10 cellular contexts compared by ENCODE assay signal in genomic region chr11:86274503-86274902, GRCh38. TPM values are rescaled to one million over a fixed set of nuclear protein-coding genes. Genes with fewer than 3 reads are reported as not detected.
DNase-seq lines count a peak whose midpoint lies in the region; ATAC-seq and TF ChIP-seq lines count a peak whose summit lies in the region.
"Had no signal": no experiment of that assay in that cellular context is flagged by ENCODE, and none has a peak within 500 bp of the region (broad histone marks: within the 10 kb centered on the region; RNA-seq: fewer than 3 reads in every experiment).

No MANE protein-coding gene starts in this region.

- H3K27me3 Mint-ChIP-seq in stimulated activated naive CD8-positive, alpha-beta T cell treated with anti-CD3 and anti-CD28 coated beads, Interleukin-15, Interleukin-2, amounts not matched to agents 100 ng/mL and 50 ng/mL, for 24 hours: no peaks in the 10 kb centered on the region
- H3K27me3 Mint-ChIP-seq in stimulated activated naive CD8-positive, alpha-beta T cell treated with anti-CD3 and anti-CD28 coated beads, Interleukin-15, amount 100 ng/mL, for 72 hours: no peaks in the 10 kb centered on the region
- H3K27me3 Mint-ChIP-seq: activated T-helper 17 cell treated with anti-CD3 and anti-CD28 coated beads, Interleukin-2, amount 50 U/mL, for 72 hours had no signal

- H3K4me1 Mint-ChIP-seq in stimulated activated naive CD8-positive, alpha-beta T cell treated with anti-CD3 and anti-CD28 coated beads, Interleukin-15, Interleukin-2, amounts not matched to agents 100 ng/mL and 50 ng/mL, for 24 hours (ENCODE audit: low read depth): peaks cover 66% of the 10 kb centered on the region
- peaks cover 58% of the 10 kb centered on the region for H3K4me1 Mint-ChIP-seq in stimulated activated naive CD8-positive, alpha-beta T cell treated with anti-CD3 and anti-CD28 coated beads, Interleukin-15, amount 100 ng/mL, for 72 hours

- no peak overlapping the region for H3K4me3 Mint-ChIP-seq in stimulated activated naive CD8-positive, alpha-beta T cell treated with anti-CD3 and anti-CD28 coated beads, Interleukin-15, Interleukin-2, amounts not matched to agents 100 ng/mL and 50 ng/mL, for 24 hours
- no peak overlapping the region for H3K4me3 Mint-ChIP-seq in stimulated activated naive CD8-positive, alpha-beta T cell treated with anti-CD3 and anti-CD28 coated beads, Interleukin-15, amount 100 ng/mL, for 72 hours
- H3K4me3 Mint-ChIP-seq: activated T-helper 17 cell treated with anti-CD3 and anti-CD28 coated beads, Interleukin-2, amount 50 U/mL, for 72 hours had no signal

- peak; percentile 27 for TF ChIP-seq CTCF in fibroblast of villous mesenchyme (IDR thresholded peaks at IDR 0.05; ENCODE audit: insufficient read depth, low read depth, low read length)

- ATAC-seq in stimulated activated naive CD8-positive, alpha-beta T cell treated with anti-CD3 and anti-CD28 coated beads, Interleukin-15, amount 100 ng/mL, for 72 hours: no peak
- ATAC-seq in GM18907 (IDR thresholded peaks at IDR 0.05; ENCODE audit: unreplicated experiment): no peak
- ATAC-seq: activated T-helper 17 cell treated with anti-CD3 and anti-CD28 coated beads, Interleukin-2, amount 50 U/mL, for 72 hours had no signal

- H3K27ac Mint-ChIP-seq in stimulated activated naive CD8-positive, alpha-beta T cell treated with anti-CD3 and anti-CD28 coated beads, Interleukin-15, Interleukin-2, amounts not matched to agents 100 ng/mL and 50 ng/mL, for 24 hours: peak overlapping the region; percentile 72
- H3K27ac Mint-ChIP-seq in stimulated activated naive CD8-positive, alpha-beta T cell treated with anti-CD3 and anti-CD28 coated beads, Interleukin-15, amount 100 ng/mL, for 72 hours: peak overlapping the region in 1 of 2 donors; percentile 54

- DNase-seq in stimulated activated naive CD8-positive, alpha-beta T cell treated with anti-CD3 and anti-CD28 coated beads, Interleukin-15, amount 100 ng/mL, for 72 hours: no peak
- peak; percentile 10 for DNase-seq in RPMI7951 (ENCODE audit: low read depth)
- DNase-seq in fibroblast of villous mesenchyme (ENCODE audit: low read depth): no peak
- no peak for DNase-seq in amygdala (lab: John Stamatoyannopoulos, UW)
- DNase-seq in NCI-H774 (lab: John Stamatoyannopoulos, UW): no peak
- no peak for DNase-seq in NCI-H446 treated with DMSO at 0.1 percent for 48 hours (lab: John Stamatoyannopoulos, UW)
- DNase-seq: stimulated activated CD4-positive, alpha-beta T cell treated with anti-CD3 and anti-CD28 coated beads, Interleukin-1b, Interleukin-23, amount 100 ng/mL, for 48 hours had no signal

- no peaks in the 10 kb centered on the region for H3K9me3 Mint-ChIP-seq in stimulated activated naive CD8-positive, alpha-beta T cell treated with anti-CD3 and anti-CD28 coated beads, Interleukin-15, Interleukin-2, amounts not matched to agents 100 ng/mL and 50 ng/mL, for 24 hours
- H3K9me3 Mint-ChIP-seq in stimulated activated naive CD8-positive, alpha-beta T cell treated with anti-CD3 and anti-CD28 coated beads, Interleukin-15, amount 100 ng/mL, for 72 hours: no peaks in the 10 kb centered on the region
- H3K9me3 Mint-ChIP-seq: activated T-helper 17 cell treated with anti-CD3 and anti-CD28 coated beads, Interleukin-2, amount 50 U/mL, for 72 hours had no signal

- no peak overlapping the region for H3K4me3 ChIP-seq in fibroblast of villous mesenchyme (ENCODE audit: low read depth, low read length)

- H3K36me3 Mint-ChIP-seq in stimulated activated naive CD8-positive, alpha-beta T cell treated with anti-CD3 and anti-CD28 coated beads, Interleukin-15, Interleukin-2, amounts not matched to agents 100 ng/mL and 50 ng/mL, for 24 hours (ENCODE audit: low read depth): peaks cover 96% of the 10 kb centered on the region

RNA-seq across cellular contexts. Expression of gene HIKESHI, which starts 27.5 kb away (rescaled TPM):
- total RNA-seq in RPMI7951 (2014; rRNA removed; shearing (Covaris generic)): 129 and 133 TPM in 2 replicates
- total RNA-seq in fibroblast of villous mesenchyme: 74.4 and 101 TPM in 2 replicates

RNA-seq across cellular contexts. Expression of gene EED, which starts 29.9 kb away (rescaled TPM):
- 23.1 and 27.6 TPM in 2 replicates for total RNA-seq in RPMI7951 (2014; rRNA removed; shearing (Covaris generic))
- total RNA-seq in fibroblast of villous mesenchyme: 15.5 and 25.9 TPM in 2 replicates
